16 cellular contexts compared by ENCODE assay signal in genomic region chr1:239056940-239057339, GRCh38.
DNase-seq lines count a peak whose midpoint lies in the region; ATAC-seq and TF ChIP-seq lines count a peak whose summit lies in the region.
"Had no signal": no experiment of that assay in that cellular context is flagged by ENCODE, and none has a peak within 500 bp of the region (broad histone marks: within the 10 kb centered on the region; RNA-seq: fewer than 3 reads in every experiment).

No MANE protein-coding gene starts in this region.

- peaks cover 29% of the 10 kb centered on the region for H3K9me3 ChIP-seq in endodermal cell (ENCODE audit: control insufficient read depth, low read length)
- peaks cover 0 to 2% of the 10 kb centered on the region in 2 donors for H3K9me3 ChIP-seq in uterus
- peaks cover 0 to 19% (median 0%) of the 10 kb centered on the region in 12 donors for H3K9me3 ChIP-seq in heart left ventricle
- H3K9me3 ChIP-seq: A549, BE2C, Caco-2 had no signal

- no peaks in the 10 kb centered on the region for H3K27me3 ChIP-seq in endodermal cell (ENCODE audit: control insufficient read depth, insufficient read depth, low read length, poor library complexity, severe bottlenecking)
- no peaks in the 10 kb centered on the region for H3K27me3 ChIP-seq in uterus
- H3K27me3 ChIP-seq in heart left ventricle = no peaks in the 10 kb centered on the region
- H3K27me3 ChIP-seq: BE2C had no signal

- H3K4me1 Mint-ChIP-seq in endodermal cell (peaks cover 29% of the 10 kb centered on the region), nephron progenitor cell (no peaks in the 10 kb centered on the region)
- H3K4me1 Mint-ChIP-seq: CD14-positive monocyte had no signal

- H3K4me1 ChIP-seq in endodermal cell (ENCODE audit: control insufficient read depth, insufficient read depth, low read length) (peaks cover 3% of the 10 kb centered on the region), uterus (no peaks in the 10 kb centered on the region), heart left ventricle (no peaks in the 10 kb centered on the region)
- H3K4me1 ChIP-seq: A549, Caco-2 had no signal

- ATAC-seq in GM21717 (IDR thresholded peaks at IDR 0.05; ENCODE audit: unreplicated experiment) = no peak
- ATAC-seq in heart left ventricle = no peak
- ATAC-seq: A549; CD8-positive, alpha-beta T cell; HCT116 had no signal

- peaks cover 18% of the 10 kb centered on the region for H3K36me3 Mint-ChIP-seq in endodermal cell (ENCODE audit: low read depth)
- H3K36me3 Mint-ChIP-seq in nephron progenitor cell (ENCODE audit: low read depth) = no peaks in the 10 kb centered on the region
- H3K36me3 Mint-ChIP-seq: CD14-positive monocyte; CD8-positive, alpha-beta T cell had no signal

- H3K27ac ChIP-seq in endodermal cell (ENCODE audit: low read depth, low read length) (no peak overlapping the region), uterus (peak overlapping the region in 1 of 2 donors; percentile 37), heart left ventricle (no peak overlapping the region)
- H3K27ac ChIP-seq: A549, HL-60 had no signal

- intact Hi-C loops in uterus (cut with DNase I; ENCODE audit: low total_unique reads) = no loop called here
- intact Hi-C loops in heart left ventricle (cut with DNase I) = no loop called here

- TF ChIP-seq POLR2A in uterus (IDR thresholded peaks at IDR 0.05) (no peak), heart left ventricle (IDR thresholded peaks at IDR 0.05) (no peak)

- TF ChIP-seq CTCF in endodermal cell (conservative IDR thresholded peaks at IDR 0.05) (no peak), nephron progenitor cell (IDR thresholded peaks at IDR 0.05) (no peak), uterus (IDR thresholded peaks at IDR 0.05) (no peak), heart left ventricle (IDR thresholded peaks at IDR 0.05) (no peak)

- DNase-seq in HUDEP-2 (lab: John Stamatoyannopoulos, UW; ENCODE audit: unreplicated experiment in 76 of 76) = peak in 69 of 76 experiments; percentile 2 to 95 (median 60)
- peak; percentile 79 for DNase-seq in endodermal cell
- DNase-seq in nephron progenitor cell = no peak
- DNase-seq in uterus = peak; percentile 25 to 61
- DNase-seq in NCI-H2196 treated with DMSO at 0.1 percent for 48 hours (lab: John Stamatoyannopoulos, UW; ENCODE audit: unreplicated experiment) = no peak
- DNase-seq in heart left ventricle = no peak
- DNase-seq: BE2C; Caco-2; CD8-positive, alpha-beta T cell; DND-41; GDM1 had no signal

- H3K27ac Mint-ChIP-seq in endodermal cell (peak overlapping the region; percentile 57), nephron progenitor cell (peak overlapping the region; percentile 88)
- H3K27ac Mint-ChIP-seq: CD14-positive monocyte; CD8-positive, alpha-beta T cell had no signal

- H3K9me3 Mint-ChIP-seq in endodermal cell (peaks cover 36% of the 10 kb centered on the region), nephron progenitor cell (peaks cover 14% of the 10 kb centered on the region)

- no peak overlapping the region for H3K4me3 Mint-ChIP-seq in endodermal cell
- no peak overlapping the region for H3K4me3 Mint-ChIP-seq in nephron progenitor cell
- H3K4me3 Mint-ChIP-seq: CD14-positive monocyte; CD8-positive, alpha-beta T cell had no signal

- H3K27me3 Mint-ChIP-seq in endodermal cell (ENCODE audit: insufficient read depth) (no peaks in the 10 kb centered on the region), nephron progenitor cell (ENCODE audit: low read depth, poor library complexity) (no peaks in the 10 kb centered on the region)

- H3K36me3 ChIP-seq in endodermal cell (ENCODE audit: control insufficient read depth, insufficient read depth, low read length) = no peaks in the 10 kb centered on the region
- no peaks in the 10 kb centered on the region for H3K36me3 ChIP-seq in uterus
- H3K36me3 ChIP-seq in heart left ventricle = no peaks in the 10 kb centered on the region
- H3K36me3 ChIP-seq: BE2C had no signal

- no peak overlapping the region for H3K9ac ChIP-seq in endodermal cell (ENCODE audit: extremely low read depth, low read length, poor library complexity, severe bottlenecking)

- WGBS in endodermal cell (ENCODE audit: insufficient coverage in 1 of 2, insufficient read length in 1 of 2), 2 experiments = 56% methylated on average over 3 of the region's 3 CpGs; no CpG with 5 or more reads in 1 of the 2 experiments
- 60 to 76% (median 70%) methylated on average over 3 of the region's 3 CpGs for WGBS in heart left ventricle, 4 donors

- peak overlapping the region; percentile 6 for H3K4me3 ChIP-seq in endodermal cell (ENCODE audit: low read length)
- no peak overlapping the region for H3K4me3 ChIP-seq in uterus
- no peak overlapping the region for H3K4me3 ChIP-seq in heart left ventricle
- H3K4me3 ChIP-seq: A549 had no signal

Comparison
In these comparisons a context has a peak if more than half of its experiments do, and no peak if none do; other contexts are left out.
1. DNase-seq: peak in HUDEP-2 (69 of 76), endodermal cell (single experiment) and uterus (2 of 2); none in nephron progenitor cell (single experiment), NCI-H2196 treated with DMSO at 0.1 percent for 48 hours (single experiment) and heart left ventricle (0 of 5).